Comparison of ENCODE assay signal across 8 cellular contexts in genomic region chr17:32609085-32609484, GRCh38.
A peak's percentile ranks its signal among the peaks of the same experiment; 100 is the strongest.
DNase-seq lines count a peak whose midpoint lies in the region; ATAC-seq and TF ChIP-seq lines count a peak whose summit lies in the region.

No MANE protein-coding gene starts in this region.

- TF ChIP-seq CTCF in SK-N-SH (IDR thresholded peaks at IDR 0.05) (no peak), Caco-2 (IDR thresholded peaks at IDR 0.05; ENCODE audit: insufficient read depth in 1 of 2, low read depth in 1 of 2, low read length in 1 of 2, severe bottlenecking in 1 of 2, unreplicated experiment in 1 of 2) (no peak)

- peak; percentile 54 for ATAC-seq in HG03135 (IDR thresholded peaks at IDR 0.05; ENCODE audit: unreplicated experiment)
- ATAC-seq in left colon, result peak; percentile 48
- ATAC-seq in HG02642 (IDR thresholded peaks at IDR 0.05; ENCODE audit: poor library complexity, unreplicated experiment), result no peak

- H2AFZ ChIP-seq in SK-N-SH (ENCODE audit: low read depth), result no peak overlapping the region

- H3K4me3 Mint-ChIP-seq in Caco-2 (ENCODE audit: unreplicated experiment), result no peak overlapping the region

- peaks cover 32% of the 10 kb centered on the region for H3K36me3 Mint-ChIP-seq in Caco-2 (ENCODE audit: insufficient read depth, unreplicated experiment)

- H3K4me3 ChIP-seq in SK-N-SH (ENCODE audit: low read depth in 2 of 2, low read length in 1 of 2), result no peak overlapping the region
- H3K4me3 ChIP-seq in Caco-2 (ENCODE audit: low read depth, low read length), result no peak overlapping the region

- no peaks in the 10 kb centered on the region for H3K4me1 Mint-ChIP-seq in Caco-2 (ENCODE audit: low read depth, unreplicated experiment)

- H3K4me1 ChIP-seq in SK-N-SH (ENCODE audit: control insufficient read depth in 1 of 2, insufficient read depth in 2 of 2, low read depth in 1 of 2, low read length in 1 of 2) (no peaks in the 10 kb centered on the region), Caco-2 (no peaks in the 10 kb centered on the region)

- no peaks in the 10 kb centered on the region for H3K79me2 ChIP-seq in SK-N-SH (ENCODE audit: insufficient read depth)

- H3K27ac Mint-ChIP-seq in Caco-2 (ENCODE audit: unreplicated experiment), result no peak overlapping the region

- no peak overlapping the region for H3K9ac ChIP-seq in SK-N-SH

- no peak overlapping the region for H3K4me2 ChIP-seq in SK-N-SH

- H3K27me3 ChIP-seq in SK-N-SH (ENCODE audit: insufficient read depth) (no peaks in the 10 kb centered on the region), Caco-2 (replicated peaks; ENCODE audit: control insufficient read depth, insufficient read depth, low read length) (no peaks in the 10 kb centered on the region)

- no peaks in the 10 kb centered on the region for H3K27me3 Mint-ChIP-seq in Caco-2 (ENCODE audit: insufficient read depth, unreplicated experiment)

- WGBS in SK-N-SH (ENCODE audit: low lambda C conversion rate), result 82% methylated on average over 7 of the region's 7 CpGs

- no peak overlapping the region for H3K27ac ChIP-seq in SK-N-SH (ENCODE audit: low read depth in 2 of 2, low read length in 1 of 2)

- no peaks in the 10 kb centered on the region for H4K20me1 ChIP-seq in SK-N-SH (ENCODE audit: insufficient read depth)

- CTCF ChIA-PET in SK-N-SH (lab: Yijun Ruan, JAX), result interaction anchor here (1.0 to 1.1 kb wide), 2 partner anchors 50 to 147 kb away, joined by 4 to 5 read pairs; no protein-coding TSS in a partner anchor
- CTCF ChIA-PET in Caco-2 (lab: Charles Lee), result no interaction called here

- H3K9me2 ChIP-seq in SK-N-SH, result no peaks in the 10 kb centered on the region

- intact Hi-C loops in left colon (cut with DNase I, micrococcal nuclease) (no loop called here), Caco-2 (cut with micrococcal nuclease; ENCODE audit: unreplicated experiment) (no loop called here)

- TF ChIP-seq EP300 in SK-N-SH (IDR thresholded peaks at IDR 0.05; ENCODE audit: borderline replicate concordance in 1 of 2, low read depth in 1 of 2, low read length in 1 of 2), result no peak

- POLR2A ChIA-PET in SK-N-SH (lab: Yijun Ruan, JAX) (no interaction called here), Caco-2 (lab: Charles Lee) (no interaction called here)

- DNase-seq in GDM1 (lab: John Stamatoyannopoulos, UW) (peak; percentile 69), SK-N-SH (peak; percentile 50), activated gamma-delta T cell (lab: John Stamatoyannopoulos, UW) (peak; percentile 24), left colon (peak in 1 of 2 donors; percentile 46), Caco-2 (no peak)
- DNase-seq in stimulated activated CD8-positive, alpha-beta memory T cell treated with anti-CD3 and anti-CD28 coated beads, Interleukin-7, amount 100 ng/mL, for 24 hours (ENCODE audit: low read depth), result peak; percentile 31

- H3K36me3 ChIP-seq in SK-N-SH (replicated peaks in 1 of 2; ENCODE audit: control insufficient read depth in 1 of 2, insufficient read depth in 2 of 2, low read length in 1 of 2) (no peaks in the 10 kb centered on the region), Caco-2 (ENCODE audit: control insufficient read depth, insufficient read depth, low read length) (no peaks in the 10 kb centered on the region)

- no TSS peak for BruUV-seq in Caco-2 (replicated peaks; lab: Mats Ljungman, UMichigan)

- no peaks in the 10 kb centered on the region for H3F3A ChIP-seq in SK-N-SH (replicated peaks; ENCODE audit: insufficient read depth)

- TF ChIP-seq RAD21 in SK-N-SH (IDR thresholded peaks at IDR 0.05; ENCODE audit: low read length), result peak; percentile 57

- no peaks in the 10 kb centered on the region for H3K9me3 Mint-ChIP-seq in Caco-2 (ENCODE audit: unreplicated experiment)

- H3K9me3 ChIP-seq in SK-N-SH, result no peaks in the 10 kb centered on the region
- no peaks in the 10 kb centered on the region for H3K9me3 ChIP-seq in Caco-2

TF ChIP-seq in SK-N-SH, 30 proteins besides CTCF, POLR2A, EP300 and RAD21:
- TF ChIP-seq RCOR1 (IDR thresholded peaks at IDR 0.05; ENCODE audit: low read length) (no peak), SMC3 (IDR thresholded peaks at IDR 0.05; ENCODE audit: low read depth, low read length) (peak; percentile 41)

Comparison
In these comparisons a context has a peak if more than half of its experiments do, and no peak if none do; other contexts are left out.
1. DNase-seq: peak in GDM1 (single experiment), SK-N-SH (single experiment), activated gamma-delta T cell (single experiment) and stimulated activated CD8-positive, alpha-beta memory T cell treated with anti-CD3 and anti-CD28 coated beads, Interleukin-7, amount 100 ng/mL, for 24 hours (single experiment); none in Caco-2 (0 of 2).